Comparison of ENCODE assay signal across 8 cellular contexts in genomic region chr1:110084226-110085078, GRCh38. TPM values are rescaled to one million over a fixed set of nuclear protein-coding genes. Genes with fewer than 3 reads are reported as not detected.
DNase-seq lines count a peak whose midpoint lies in the region; ATAC-seq, FAIRE-seq and TF ChIP-seq lines count a peak whose summit lies in the region.

No MANE protein-coding gene starts in this region.

- peak overlapping the region; percentile 52; the same call in 1 of the 2 replicates for H2AFZ ChIP-seq in GM23338

- ATAC-seq in GM23338 (peak; percentile 40), HG03439 (IDR thresholded peaks at IDR 0.05; ENCODE audit: unreplicated experiment) (no peak), HG03342 (IDR thresholded peaks at IDR 0.05; ENCODE audit: unreplicated experiment) (no peak)
- ATAC-seq in activated T-cell treated with anti-CD3 and anti-CD28 coated beads, Interleukin-2, amount 50 U/mL, for 72 hours (replicated peaks in 1 of 2): peak; percentile 82 to 84

- H3K9me2 ChIP-seq in GM23338 (ENCODE audit: insufficient read depth): no peaks in the 10 kb centered on the region

- H3K36me3 ChIP-seq in GM23338 (ENCODE audit: insufficient read depth): no peaks in the 10 kb centered on the region
- no peaks in the 10 kb centered on the region for H3K36me3 ChIP-seq in cardiac muscle cell

- H3K4me3 Mint-ChIP-seq in GM23338 (peak overlapping the region; percentile 74), osteocyte (ENCODE audit: unreplicated experiment) (peak overlapping the region; percentile 47)
- H3K4me3 Mint-ChIP-seq in activated T-cell treated with anti-CD3 and anti-CD28 coated beads, Interleukin-2, amount 50 U/mL, for 72 hours: peak overlapping the region; percentile 73 to 85

- no peak overlapping the region for H3K27ac ChIP-seq in AG04450 (ENCODE audit: low read depth, low read length)
- H3K27ac ChIP-seq in GM23338 (ENCODE audit: low read depth): no peak overlapping the region
- no peak overlapping the region for H3K27ac ChIP-seq in cardiac muscle cell

- H3K4me2 ChIP-seq in GM23338: peak overlapping the region; percentile 85

- H3K4me3 ChIP-seq in AG04450 (ENCODE audit: low read depth, low read length) (peak overlapping the region; percentile 55), GM23338 (peak overlapping the region; percentile 63), cardiac muscle cell (peak overlapping the region; percentile 10)

- H3K4me1 Mint-ChIP-seq in GM23338 (peaks cover 30% of the 10 kb centered on the region), osteocyte (ENCODE audit: unreplicated experiment) (peaks cover 22% of the 10 kb centered on the region)
- peaks cover 21% of the 10 kb centered on the region for H3K4me1 Mint-ChIP-seq in activated T-cell treated with anti-CD3 and anti-CD28 coated beads, Interleukin-2, amount 50 U/mL, for 72 hours (ENCODE audit: low read depth)

- H3K27me3 ChIP-seq in AG04450 (ENCODE audit: control insufficient read depth, insufficient read depth, low read length) (peaks cover 78% of the 10 kb centered on the region), GM23338 (ENCODE audit: insufficient read depth) (peaks cover 81% of the 10 kb centered on the region), cardiac muscle cell (peaks cover 86% of the 10 kb centered on the region)

- H3K9me3 ChIP-seq in AG04450 (ENCODE audit: control insufficient read depth, insufficient read depth, low read length) (peaks cover 4% of the 10 kb centered on the region; the same call in 1 of the 2 replicates), cardiac muscle cell (ENCODE audit: low read depth) (no peaks in the 10 kb centered on the region)

- TF ChIP-seq CTCF in AG04450 (IDR thresholded peaks at IDR 0.05; ENCODE audit: low read depth, low read length): no peak
- TF ChIP-seq CTCF in GM23338 (conservative IDR thresholded peaks at IDR 0.05; ENCODE audit: low read depth in 2 of 2): no peak
- TF ChIP-seq CTCF in cardiac muscle cell (IDR thresholded peaks at IDR 0.05; ENCODE audit: low read depth, low read length): no peak
- TF ChIP-seq CTCF in osteocyte (IDR thresholded peaks at IDR 0.05): no peak

- no peaks in the 10 kb centered on the region for H3F3A ChIP-seq in GM23338 (replicated peaks; ENCODE audit: low read depth)

- no peak for FAIRE-seq in urothelium cell line (lab: Jason Lieb, UNC)

- H3K79me2 ChIP-seq in GM23338 (replicated peaks; ENCODE audit: insufficient read depth): no peaks in the 10 kb centered on the region

- H3K27ac Mint-ChIP-seq in GM23338: no peak overlapping the region
- H3K27ac Mint-ChIP-seq in activated T-cell treated with anti-CD3 and anti-CD28 coated beads, Interleukin-2, amount 50 U/mL, for 72 hours: peak overlapping the region; percentile 22
- H3K27ac Mint-ChIP-seq in osteocyte (ENCODE audit: unreplicated experiment): no peak overlapping the region

- peaks cover 7% of the 10 kb centered on the region; the same call in 1 of the 2 replicates for H4K20me1 ChIP-seq in GM23338 (replicated peaks; ENCODE audit: insufficient read depth)

- H3K27me3 Mint-ChIP-seq in GM23338 (ENCODE audit: insufficient read depth, low read depth, poor library complexity) (peaks cover 72% of the 10 kb centered on the region), osteocyte (ENCODE audit: unreplicated experiment) (peaks cover 57% of the 10 kb centered on the region)
- H3K27me3 Mint-ChIP-seq in activated T-cell treated with anti-CD3 and anti-CD28 coated beads, Interleukin-2, amount 50 U/mL, for 72 hours (ENCODE audit: low read depth): peaks cover 69% of the 10 kb centered on the region

- no peaks in the 10 kb centered on the region; the same call in 2 of the 3 replicates for H3K36me3 Mint-ChIP-seq in GM23338 (ENCODE audit: low read depth)
- H3K36me3 Mint-ChIP-seq in activated T-cell treated with anti-CD3 and anti-CD28 coated beads, Interleukin-2, amount 50 U/mL, for 72 hours (ENCODE audit: insufficient read depth in 2 of 2): peaks cover 0 to 5% of the 10 kb centered on the region in 2 donors
- H3K36me3 Mint-ChIP-seq in osteocyte (ENCODE audit: unreplicated experiment): no peaks in the 10 kb centered on the region

- H3K9me3 Mint-ChIP-seq in GM23338 (no peaks in the 10 kb centered on the region), osteocyte (ENCODE audit: unreplicated experiment) (no peaks in the 10 kb centered on the region)
- H3K9me3 Mint-ChIP-seq in activated T-cell treated with anti-CD3 and anti-CD28 coated beads, Interleukin-2, amount 50 U/mL, for 72 hours: no peaks in the 10 kb centered on the region

- H3K4me1 ChIP-seq in GM23338 (ENCODE audit: insufficient read depth) (peaks cover 21% of the 10 kb centered on the region), cardiac muscle cell (ENCODE audit: low read depth) (peaks cover 14% of the 10 kb centered on the region)

- peak; percentile 6 for DNase-seq in AG04450 (ENCODE audit: low read depth, low spot score)
- peak; percentile 60 for DNase-seq in GM23338 (ENCODE audit: low spot score)
- peak; percentile 52 to 53 for DNase-seq in activated T-cell treated with anti-CD3 and anti-CD28 coated beads, Interleukin-2, amount 50 U/mL, for 72 hours
- DNase-seq in cardiac muscle cell (ENCODE audit: low read depth in 1 of 2, low spot score in 1 of 2): peak; percentile 52
- no peak for DNase-seq in osteocyte (ENCODE audit: extremely low spot score, unreplicated experiment)
- no peak for DNase-seq in urothelium cell line (ENCODE audit: low spot score)

- CTCF ChIA-PET in AG04450 (lab: Charles Lee): no interaction called here

- POLR2A ChIA-PET in AG04450 (lab: Yijun Ruan, JAX): no interaction called here

RNA-seq across cellular contexts. Expression of gene ALX3, which starts 14.0 kb away (rescaled TPM):
- polyA plus RNA-seq in AG04450 (2011; rRNA removed) (not detected in 2 replicates), GM23338 (2016; fragmentation: Nextera tagmentation; extraction: Ambion mirVana) (0.17 TPM in 1 of 2 replicates, not detected in the other), cardiac muscle cell (not detected in 2 replicates)
- polyA minus RNA-seq in AG04450 (2011; rRNA and poly(A)+ RNA removed): not detected in 2 replicates
- total RNA-seq in GM23338 (2014; rRNA removed; shearing (Covaris generic)): not detected in 2 replicates
- not detected for total RNA-seq in activated T-cell treated with anti-CD3 and anti-CD28 coated beads, Interleukin-2, amount 50 U/mL, for 72 hours
- total RNA-seq in cardiac muscle cell (0.11 and 1.1 TPM in 2 replicates), osteocyte (not detected in 2 replicates)

RNA-seq across cellular contexts. Expression of gene UBL4B, which starts 27.8 kb away (rescaled TPM):
- polyA plus RNA-seq in AG04450 (2011; rRNA removed) (not detected in 2 replicates), GM23338 (2016; fragmentation: Nextera tagmentation; extraction: Ambion mirVana) (not detected in 2 replicates), cardiac muscle cell (not detected in 2 replicates)
- not detected in 2 replicates for polyA minus RNA-seq in AG04450 (2011; rRNA and poly(A)+ RNA removed)
- total RNA-seq in GM23338 (2014; rRNA removed; shearing (Covaris generic)): not detected in 2 replicates
- total RNA-seq in activated T-cell treated with anti-CD3 and anti-CD28 coated beads, Interleukin-2, amount 50 U/mL, for 72 hours: not detected
- total RNA-seq in cardiac muscle cell (0.09 TPM in 1 of 2 replicates, not detected in the other), osteocyte (not detected in 2 replicates)

RNA-seq across cellular contexts. Expression of gene STRIP1, which starts 50.0 kb away (rescaled TPM):
- polyA plus RNA-seq in AG04450 (2011; rRNA removed) (31.3 and 36.2 TPM in 2 replicates), GM23338 (2016; fragmentation: Nextera tagmentation; extraction: Ambion mirVana) (13.5 and 17.2 TPM in 2 replicates), cardiac muscle cell (40.2 and 57.8 TPM in 2 replicates)
- 53.4 and 61.7 TPM in 2 replicates for polyA minus RNA-seq in AG04450 (2011; rRNA and poly(A)+ RNA removed)
- 50.6 and 63.1 TPM in 2 replicates for total RNA-seq in GM23338 (2014; rRNA removed; shearing (Covaris generic))
- 10 to 100 TPM; 35.8 to 41.0 TPM for total RNA-seq in activated T-cell treated with anti-CD3 and anti-CD28 coated beads, Interleukin-2, amount 50 U/mL, for 72 hours
- total RNA-seq in cardiac muscle cell (70.9 and 78.3 TPM in 2 replicates), osteocyte (55.7 and 55.8 TPM in 2 replicates)

Comparison
In these comparisons a context has a peak if more than half of its experiments do, and no peak if none do; other contexts are left out.
1. DNase-seq: peak in AG04450 (single experiment), GM23338 (single experiment), activated T-cell treated with anti-CD3 and anti-CD28 coated beads, Interleukin-2, amount 50 U/mL, for 72 hours (2 of 2) and cardiac muscle cell (2 of 2); none in osteocyte (single experiment) and urothelium cell line (single experiment).
2. H3K4me3 ChIP-seq: peak in every context shown above with its lines; median percentile 63 in GM23338; 55 in AG04450; 10 in cardiac muscle cell.
3. ATAC-seq: peak in GM23338 (single experiment) and activated T-cell treated with anti-CD3 and anti-CD28 coated beads, Interleukin-2, amount 50 U/mL, for 72 hours (2 of 2); none in HG03439 (single experiment) and HG03342 (single experiment).
4. Peak in every context shown above with its lines, with median percentiles within 50 percentile points of each other: H3K4me3 Mint-ChIP-seq.